Comparison of ENCODE assay signal across 16 cellular contexts in genomic region chr12:28027328-28027727, GRCh38. TPM values are rescaled to one million over a fixed set of nuclear protein-coding genes. Genes with fewer than 3 reads are reported as not detected.
DNase-seq lines count a peak whose midpoint lies in the region; ATAC-seq, FAIRE-seq and TF ChIP-seq lines count a peak whose summit lies in the region.
"Had no signal": no experiment of that assay in that cellular context is flagged by ENCODE, and none has a peak within 500 bp of the region (broad histone marks: within the 10 kb centered on the region; RNA-seq: fewer than 3 reads in every experiment).

No MANE protein-coding gene starts in this region.

- H3F3A ChIP-seq in smooth muscle cell (ENCODE audit: low read depth) = no peaks in the 10 kb centered on the region

- no peaks in the 10 kb centered on the region for H3K9me2 ChIP-seq in hepatocyte (replicated peaks; ENCODE audit: insufficient read depth)

- FAIRE-seq in K562 (lab: Jason Lieb, UNC) = peak; percentile 69

- H3K4me1 ChIP-seq in right cardiac atrium (ENCODE audit: control insufficient read depth, insufficient read depth, low read length) (no peaks in the 10 kb centered on the region), left ventricle myocardium inferior (no peaks in the 10 kb centered on the region), K562 (replicated peaks in 1 of 2; ENCODE audit: control insufficient read depth in 2 of 2, insufficient read depth in 2 of 2, low read length in 2 of 2) (peaks cover 10 to 23% of the 10 kb centered on the region in 2 experiments), smooth muscle cell (ENCODE audit: low read depth) (peaks cover 3% of the 10 kb centered on the region), hepatocyte (ENCODE audit: insufficient read depth) (no peaks in the 10 kb centered on the region)

- H3K4me3 ChIP-seq in right cardiac atrium (ENCODE audit: low read length) (no peak overlapping the region), left ventricle myocardium inferior (no peak overlapping the region), K562 (no peak overlapping the region), smooth muscle cell (no peak overlapping the region), hepatocyte (no peak overlapping the region)

- H3K9me1 ChIP-seq in K562 (ENCODE audit: control insufficient read depth, insufficient read depth, low read length) = no peaks in the 10 kb centered on the region

- POLR2A ChIA-PET in K562 (lab: Yijun Ruan, JAX) = interaction anchor here (0.8 to 1.6 kb wide), 5 partner anchors 8 to 222 kb away, joined by 3 to 4 read pairs (median 3); no protein-coding TSS in a partner anchor

- in situ Hi-C loops in K562 (cut with MboI) = no loop called here

- H3K4me2 ChIP-seq in K562 (ENCODE audit: insufficient read depth, low read length) (no peak overlapping the region; the same call in 1 of the 2 replicates), smooth muscle cell (peak overlapping the region; percentile 50), hepatocyte (no peak overlapping the region)

- no peak overlapping the region for H3K9ac ChIP-seq in K562 (ENCODE audit: insufficient read depth in 1 of 2, low read depth in 2 of 2, low read length in 2 of 2)
- H3K9ac ChIP-seq in smooth muscle cell (ENCODE audit: low read depth) = peak overlapping the region; percentile 26

- no peaks in the 10 kb centered on the region for H3K27me3 ChIP-seq in right cardiac atrium (ENCODE audit: control insufficient read depth, insufficient read depth)
- no peaks in the 10 kb centered on the region for H3K27me3 ChIP-seq in left ventricle myocardium inferior (ENCODE audit: low read depth)
- no peaks in the 10 kb centered on the region for H3K27me3 ChIP-seq in K562 (ENCODE audit: control insufficient read depth in 2 of 2, insufficient read depth in 2 of 2, low read length in 2 of 2)
- H3K27me3 ChIP-seq in smooth muscle cell (ENCODE audit: low read depth) = no peaks in the 10 kb centered on the region
- no peaks in the 10 kb centered on the region for H3K27me3 ChIP-seq in hepatocyte

- H3K9me3 ChIP-seq in right cardiac atrium (ENCODE audit: control insufficient read depth, low read length) (no peaks in the 10 kb centered on the region), left ventricle myocardium inferior (replicated peaks) (no peaks in the 10 kb centered on the region), K562 (replicated peaks; ENCODE audit: control insufficient read depth, insufficient read depth, low read depth, low read length) (no peaks in the 10 kb centered on the region), smooth muscle cell (replicated peaks; ENCODE audit: low read depth) (no peaks in the 10 kb centered on the region), hepatocyte (ENCODE audit: low read depth) (no peaks in the 10 kb centered on the region)

- CTCF ChIA-PET in K562 (lab: Yijun Ruan, JAX; ENCODE audit: low intra/inter-chr PET ratio) = no interaction called here

- no TSS peak for BruUV-seq in K562 (replicated peaks; lab: Mats Ljungman, UMichigan)

- no peak for TF ChIP-seq POLR2A in K562 (conservative IDR thresholded peaks at IDR 0.05)

- intact Hi-C loops in right cardiac atrium (cut with DNase I) (no loop called here), left ventricle myocardium inferior (cut with micrococcal nuclease) (no loop called here), K562 (cut with micrococcal nuclease) (no loop called here)

- H4K20me1 ChIP-seq in K562 (replicated peaks; ENCODE audit: control insufficient read depth, insufficient read depth, low read length) (no peaks in the 10 kb centered on the region), smooth muscle cell (ENCODE audit: low read depth) (no peaks in the 10 kb centered on the region), hepatocyte (ENCODE audit: insufficient read depth, poor library complexity, severe bottlenecking) (no peaks in the 10 kb centered on the region)

- H2AFZ ChIP-seq in K562 (ENCODE audit: low read depth, low read length) = peak overlapping the region; percentile 76
- H2AFZ ChIP-seq in smooth muscle cell (ENCODE audit: low read depth) = peak overlapping the region; percentile 88
- no peak overlapping the region for H2AFZ ChIP-seq in hepatocyte

- H3K27ac ChIP-seq in right cardiac atrium (ENCODE audit: low read length) (no peak overlapping the region), left ventricle myocardium inferior (replicated peaks) (no peak overlapping the region), K562 (ENCODE audit: extremely low read depth, low read depth, low read length) (peak overlapping the region; percentile 4; the same call in 1 of the 3 replicates), smooth muscle cell (ENCODE audit: low read depth) (peak overlapping the region; percentile 99), hepatocyte (no peak overlapping the region)

- ATAC-seq in right cardiac atrium (peak; percentile 62 to 72), K562 (peak; percentile 30), HG02970 (IDR thresholded peaks at IDR 0.05; ENCODE audit: low FRiP score, unreplicated experiment) (no peak)
- ATAC-seq: sciatic nerve had no signal

- no peak for DNase-seq in right cardiac atrium
- DNase-seq in left ventricle myocardium inferior = no peak
- peak; percentile 100 for DNase-seq in NCI-H2171 (lab: John Stamatoyannopoulos, UW)
- DNase-seq in K562 (ENCODE audit: extremely low read depth in 1 of 4, low spot score in 3 of 4) = peak in 1 of 4 experiments; percentile 39
- no peak for DNase-seq in smooth muscle cell (lab: John Stamatoyannopoulos, UW; ENCODE audit: unreplicated experiment)
- DNase-seq in hepatocyte (ENCODE audit: low spot score) = no peak
- no peak for DNase-seq in stimulated activated CD4-positive, alpha-beta T cell treated with anti-CD3 and anti-CD28 coated beads, Interleukin-2, amount 100 ng/mL, for 48 hours
- DNase-seq: activated CD4-positive, alpha-beta T cell treated with anti-CD3 and anti-CD28 coated beads for 4 hours; activated naive CD4-positive, alpha-beta T cell treated with anti-CD3 and anti-CD28 coated beads, Interleukin-2, amount 10 ng/mL, durations not matched to agents 7 days and 5 days; NCI-H345; stimulated activated CD4-positive, alpha-beta T cell treated with anti-CD3 and anti-CD28 coated beads, Interleukin-4, amount 100 ng/mL, for 24 hours had no signal

- no peak for TF ChIP-seq EP300 in K562 (IDR thresholded peaks at IDR 0.05; ENCODE audit: low read length)

- 27% methylated on average over 5 of the region's 5 CpGs for WGBS in right cardiac atrium
- 5% methylated on average over 5 of the region's 5 CpGs for WGBS in K562 (ENCODE audit: insufficient coverage, low coverage, missing lambda C conversion rate)
- WGBS in smooth muscle cell (ENCODE audit: low lambda C conversion rate) = 5% methylated on average over 5 of the region's 5 CpGs
- 47% methylated on average over 5 of the region's 5 CpGs for WGBS in hepatocyte (ENCODE audit: low lambda C conversion rate, missing lambda C conversion rate)

- no peaks in the 10 kb centered on the region for H3K79me2 ChIP-seq in K562 (ENCODE audit: control insufficient read depth, insufficient read depth, low read length)
- H3K79me2 ChIP-seq in smooth muscle cell (ENCODE audit: low read depth) = no peaks in the 10 kb centered on the region
- no peaks in the 10 kb centered on the region for H3K79me2 ChIP-seq in hepatocyte

- no peaks in the 10 kb centered on the region for H3K36me3 ChIP-seq in left ventricle myocardium inferior
- H3K36me3 ChIP-seq in K562 (ENCODE audit: control insufficient read depth, insufficient read depth, low read length) = no peaks in the 10 kb centered on the region
- H3K36me3 ChIP-seq in smooth muscle cell (ENCODE audit: low read depth) = no peaks in the 10 kb centered on the region
- no peaks in the 10 kb centered on the region for H3K36me3 ChIP-seq in hepatocyte (replicated peaks; ENCODE audit: insufficient read depth, low read depth)

- TF ChIP-seq RAD21 in K562 (CRISPR knock-in tag; conservative IDR thresholded peaks at IDR 0.05 in 1 of 2, IDR thresholded peaks at IDR 0.05 in 1 of 2) = no peak

- TF ChIP-seq CTCF in left ventricle myocardium inferior (IDR thresholded peaks at IDR 0.05; ENCODE audit: borderline replicate concordance) = no peak
- no peak for TF ChIP-seq CTCF in K562 (IDR thresholded peaks at IDR 0.05 in 2 of 3, conservative IDR thresholded peaks at IDR 0.05 in 1 of 3; ENCODE audit: insufficient read depth in 2 of 3, low read depth in 1 of 3, low read length in 3 of 3)
- TF ChIP-seq CTCF in smooth muscle cell (IDR thresholded peaks at IDR 0.05; ENCODE audit: borderline replicate concordance, insufficient read depth, poor library complexity, severe bottlenecking) = no peak
- TF ChIP-seq CTCF in hepatocyte (IDR thresholded peaks at IDR 0.05; ENCODE audit: poor library complexity) = no peak

RNA-seq across cellular contexts. Expression of gene PTHLH, which starts 54.8 kb away (rescaled TPM):
- total RNA-seq in right cardiac atrium (10 to 100 TPM in 2 of 4 donors, 1 to 10 TPM in 2; 1.2 to 64.6 (median 7.7) TPM), left ventricle myocardium inferior (3.7 TPM), K562 (2014; rRNA removed) (0.91 and 1.2 TPM in 2 replicates), K562 (2014; rRNA removed; fragmentation: Illumina TruSeq; extraction: Trizol) (0.40 and 0.54 TPM in 2 replicates), K562 (2015; rRNA removed; fragmentation: Illumina TruSeq; extraction: Trizol) (0.23 and 0.51 TPM in 2 replicates), K562 (2021) (0.78 and 0.98 TPM in 2 replicates), smooth muscle cell (155 and 181 TPM in 2 replicates), hepatocyte (1.8 and 4.5 TPM in 2 replicates)
- polyA plus RNA-seq in right cardiac atrium (1.3 TPM), K562 (2011; rRNA removed) (1.1 and 2.5 TPM in 2 replicates), K562 (2014; fragmentation: Illumina TruSeq; extraction: Trizol) (0.68 and 0.85 TPM in 2 replicates), K562 (2014; fragmentation: Nextera tagmentation; extraction: Ambion mirVana) (under 1 TPM; 0.14 TPM), K562 (2014; rRNA removed) (0.74 and 1.2 TPM in 2 replicates), smooth muscle cell (58.0 and 177 TPM in 2 replicates), hepatocyte (2.7 and 3.1 TPM in 2 replicates)
- total RNA-seq in K562 (2011; cell fraction: chromatin; rRNA removed; ENCODE audit: low replicate concordance) = 2.9 and 3.2 TPM in 2 replicates
- 1.6 and 4.0 TPM in 2 replicates for total RNA-seq in K562 (2011; cell fraction: nucleolus; rRNA removed)
- 2.7 and 3.4 TPM in 2 replicates for total RNA-seq in K562 (2011; cell fraction: nucleoplasm; rRNA removed)
- 1.7 and 5.0 TPM in 2 replicates for polyA plus RNA-seq in K562 (2011; cell fraction: cytosol; rRNA removed)
- 1.7 and 2.2 TPM in 2 replicates for polyA plus RNA-seq in K562 (2011; cell fraction: nucleus; rRNA removed)
- 1.2 and 1.4 TPM in 2 replicates for polyA plus RNA-seq in K562 (2012)
- 0.60 and 2.7 TPM in 2 replicates for polyA minus RNA-seq in K562 (2011; rRNA and poly(A)+ RNA removed)
- polyA minus RNA-seq in K562 (2011; cell fraction: cytosol; rRNA and poly(A)+ RNA removed) = not detected in 2 replicates
- polyA minus RNA-seq in K562 (2011; cell fraction: nucleus; rRNA and poly(A)+ RNA removed) = 2.0 and 2.6 TPM in 2 replicates
- total RNA-seq: mesenteric fat pad; OCI-LY7; T-helper 1 cell treated with Interleukin-12 subunit alpha and Interleukin-12 subunit beta and Interleukin-4 antibody, amounts not matched to agents 30 ng/mL and 1 ng/mL, for 36 hours had no signal

Comparison
In these comparisons a context has a peak if more than half of its experiments do, and no peak if none do; other contexts are left out.
1. H3K27ac ChIP-seq: peak in K562 (single experiment) and smooth muscle cell (single experiment); none in right cardiac atrium (single experiment), left ventricle myocardium inferior (single experiment) and hepatocyte (single experiment).